Comparison of ENCODE assay signal across 28 cellular contexts in the genomic region with DNA sequence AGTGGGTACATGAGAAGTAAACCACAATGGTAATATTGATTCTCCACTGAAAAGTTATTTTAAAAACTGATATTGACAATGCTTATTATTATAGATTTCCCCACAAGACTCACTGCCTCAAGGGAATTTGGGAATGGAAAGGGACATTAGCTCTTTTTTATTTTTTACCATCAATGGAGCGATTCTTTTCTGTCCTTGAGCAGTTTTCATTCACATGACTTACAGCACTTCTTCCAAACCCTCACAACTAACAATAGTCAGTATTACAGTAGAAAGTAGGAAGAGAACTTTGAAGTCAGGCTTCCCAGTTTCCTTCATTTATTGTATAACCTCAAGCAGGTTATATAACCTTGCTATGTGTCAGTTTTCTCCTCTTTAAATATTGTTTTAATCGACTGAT. TPM values are rescaled to one million over a fixed set of nuclear protein-coding genes. Genes with fewer than 3 reads are reported as not detected.
"Had no signal": no experiment of that assay in that cellular context is flagged by ENCODE, and none has a peak within 500 bp of the region (broad histone marks: within the 10 kb centered on the region; RNA-seq: fewer than 3 reads in every experiment).

No MANE protein-coding gene starts in this region.

- H3K9me3 ChIP-seq: colonic mucosa, esophagus muscularis mucosa, esophagus squamous epithelium, gastrocnemius medialis, gastroesophageal sphincter, heart left ventricle, heart right ventricle had no signal

- H3K9me3 Mint-ChIP-seq: dendritic cell treated with granulocyte-macrophage colony-stimulating factor and Interleukin-4, amounts not matched to agents 40 ng/mL and 50 ng/mL, for 4 days; endodermal cell had no signal

- H3K79me2 ChIP-seq: hepatocyte had no signal

- H3K4me2 ChIP-seq: hepatocyte had no signal

- H2AFZ ChIP-seq: hepatocyte had no signal

- H3K27ac Mint-ChIP-seq: dendritic cell treated with granulocyte-macrophage colony-stimulating factor and Interleukin-4, amounts not matched to agents 40 ng/mL and 50 ng/mL, for 4 days; effector memory CD8-positive, alpha-beta T cell; endodermal cell had no signal

- H3K4me1 ChIP-seq: colonic mucosa, foreskin keratinocyte, gastrocnemius medialis had no signal

- H3K4me3 Mint-ChIP-seq: dendritic cell treated with granulocyte-macrophage colony-stimulating factor and Interleukin-4, amounts not matched to agents 40 ng/mL and 50 ng/mL, for 4 days; effector memory CD8-positive, alpha-beta T cell; endodermal cell had no signal

- H3K27ac ChIP-seq: colonic mucosa, coronary artery, dorsolateral prefrontal cortex, epithelial cell of prostate, esophagus muscularis mucosa, esophagus squamous epithelium, foreskin keratinocyte, gastrocnemius medialis, gastroesophageal sphincter, heart left ventricle, heart right ventricle, hepatocyte had no signal

- DNase-seq: colonic mucosa; cortex of kidney; dermis blood vessel endothelial cell; dorsolateral prefrontal cortex; effector CD4-positive, alpha-beta T cell; effector CD8-positive, alpha-beta T cell; effector memory CD4-positive, alpha-beta T cell; effector memory CD8-positive, alpha-beta T cell; endodermal cell; erythroblast; esophagus squamous epithelium; foreskin fibroblast; foreskin keratinocyte; gastrocnemius medialis; glutamatergic neuron; head of caudate nucleus; heart left ventricle; heart right ventricle had no signal

RNA-seq across cellular contexts. Expression of a gene that starts 4.3 kb away (rescaled TPM):
- total RNA-seq: endothelial cell of umbilical vein, epithelial cell of proximal tubule, fibroblast of villous mesenchyme, gastrocnemius medialis had no signal
- polyA plus RNA-seq: endothelial cell of umbilical vein, fibroblast of lung, foreskin keratinocyte had no signal
